15 cellular contexts compared by ENCODE assay signal in genomic region chr2:197850882-197851281, GRCh38. TPM values are rescaled to one million over a fixed set of nuclear protein-coding genes. Genes with fewer than 3 reads are reported as not detected.
DNase-seq lines count a peak whose midpoint lies in the region; ATAC-seq and TF ChIP-seq lines count a peak whose summit lies in the region.
"Had no signal": no experiment of that assay in that cellular context is flagged by ENCODE, and none has a peak within 500 bp of the region (broad histone marks: within the 10 kb centered on the region; RNA-seq: fewer than 3 reads in every experiment).

No MANE protein-coding gene starts in this region.

- H3K9me3 ChIP-seq in KOPT-K1 (ENCODE audit: insufficient read depth, low read length, poor library complexity, severe bottlenecking) (no peaks in the 10 kb centered on the region), mucosa of descending colon (no peaks in the 10 kb centered on the region)
- H3K9me3 ChIP-seq: BLaER1 had no signal

- H3K4me1 ChIP-seq in mucosa of descending colon (ENCODE audit: low read depth): no peaks in the 10 kb centered on the region
- H3K4me1 ChIP-seq: BLaER1 had no signal

- DNase-seq in amniotic epithelial cell (ENCODE audit: low read depth): peak; percentile 23
- peak; percentile 13 for DNase-seq in fibroblast of gingiva (ENCODE audit: low read depth)
- DNase-seq in mucosa of descending colon: no peak
- no peak for DNase-seq in SHP77 (lab: John Stamatoyannopoulos, UW)
- no peak for DNase-seq in GM19238 (ENCODE audit: insufficient read length, low spot score)
- DNase-seq in HuH-7 (ENCODE audit: low spot score): no peak
- DNase-seq in chondrocyte (ENCODE audit: low spot score): no peak
- DNase-seq: EL, HFFc6, NCI-H1930, NCI-H2171 treated with DMSO at 0.1 percent for 48 hours, NCI-H510A, SHP77 treated with DMSO at 0.1 percent for 48 hours had no signal

- no peak for TF ChIP-seq CTCF in mucosa of descending colon (IDR thresholded peaks at IDR 0.05)
- TF ChIP-seq CTCF in chondrocyte (IDR thresholded peaks at IDR 0.05): no peak

- no peaks in the 10 kb centered on the region for H3K9me3 Mint-ChIP-seq in chondrocyte (ENCODE audit: low read depth)
- H3K9me3 Mint-ChIP-seq: HFFc6 had no signal

- H3K36me3 ChIP-seq in KOPT-K1 (ENCODE audit: insufficient read depth, low read length) (no peaks in the 10 kb centered on the region), mucosa of descending colon (ENCODE audit: low read depth) (no peaks in the 10 kb centered on the region)
- H3K36me3 ChIP-seq: BLaER1 had no signal

- H3K27me3 Mint-ChIP-seq in chondrocyte (ENCODE audit: low read depth): peaks cover 30% of the 10 kb centered on the region

- H3K27ac ChIP-seq in KOPT-K1 (ENCODE audit: low read depth, low read length, poor library complexity, severe bottlenecking): peak overlapping the region; percentile 91
- H3K27ac ChIP-seq: BLaER1 had no signal

- intact Hi-C loops in mucosa of descending colon (cut with DNase I, micrococcal nuclease): no loop called here

- no peaks in the 10 kb centered on the region for H3K36me3 Mint-ChIP-seq in chondrocyte (ENCODE audit: low read depth)

- no peak overlapping the region for H3K4me3 ChIP-seq in mucosa of descending colon
- H3K4me3 ChIP-seq: BLaER1 had no signal

- no peak overlapping the region for H3K4me3 Mint-ChIP-seq in chondrocyte (ENCODE audit: unreplicated experiment)
- H3K4me3 Mint-ChIP-seq: HFFc6 had no signal

- ATAC-seq in mucosa of descending colon: peak; percentile 43

- no peak overlapping the region for H3K27ac Mint-ChIP-seq in chondrocyte (ENCODE audit: unreplicated experiment)
- H3K27ac Mint-ChIP-seq: HFFc6 had no signal

- peaks cover 28% of the 10 kb centered on the region for H3K4me1 Mint-ChIP-seq in chondrocyte (ENCODE audit: low read depth)

RNA-seq across cellular contexts. Expression of gene PLCL1, which starts 46.5 kb away (rescaled TPM):
- total RNA-seq in mucosa of descending colon: 10 to 100 TPM in 1 of 3 donors, 1 to 10 TPM in 2; 1.6 to 10.6 (median 2.0) TPM
- total RNA-seq in chondrocyte: 0.44 to 4.1 TPM (median 0.50 TPM) in 3 replicates

Comparison
In these comparisons a context has a peak if more than half of its experiments do, and no peak if none do; other contexts are left out.
1. DNase-seq: peak in amniotic epithelial cell (single experiment) and fibroblast of gingiva (single experiment); none in mucosa of descending colon (0 of 3), SHP77 (0 of 2), GM19238 (single experiment), HuH-7 (single experiment) and chondrocyte (single experiment).